In genomic region chr5:10633271-10634049, GRCh38 we compare ENCODE assay signal across 12 cellular contexts.
A peak's percentile ranks its signal among the peaks of the same experiment; 100 is the strongest.
DNase-seq lines count a peak whose midpoint lies in the region; ATAC-seq and TF ChIP-seq lines count a peak whose summit lies in the region.
"Had no signal": no experiment of that assay in that cellular context is flagged by ENCODE, and none has a peak within 500 bp of the region (broad histone marks: within the 10 kb centered on the region; RNA-seq: fewer than 3 reads in every experiment).

No MANE protein-coding gene starts in this region.

- 64 to 72% methylated on average over 28 of the region's 28 CpGs for WGBS in heart right ventricle, 2 donors

- TF ChIP-seq CTCF in heart right ventricle (IDR thresholded peaks at IDR 0.05) (no peak), right atrium auricular region (IDR thresholded peaks at IDR 0.05) (no peak), upper lobe of right lung (IDR thresholded peaks at IDR 0.05) (no peak)

- no peak overlapping the region for H3K27ac ChIP-seq in heart right ventricle
- no peak overlapping the region for H3K27ac ChIP-seq in right atrium auricular region
- H3K27ac ChIP-seq in upper lobe of right lung, result no peak overlapping the region
- H3K27ac ChIP-seq: SK-N-MC, uterus had no signal

- H3K9me3 Mint-ChIP-seq in immature natural killer cell, result peaks cover 0 to 3% (median 0%) of the 10 kb centered on the region in 6 donors

- intact Hi-C loops in heart right ventricle (cut with DNase I), result loop anchor here in 1 of 10 donors (10.0 kb wide), 1 partner anchor 359 kb away; no protein-coding TSS in a partner anchor
- intact Hi-C loops in upper lobe of right lung (cut with DNase I), result no loop called here

- peak overlapping the region; percentile 6 to 94 (median 90) for H3K27ac Mint-ChIP-seq in immature natural killer cell

- peaks cover 0 to 6% (median 0%) of the 10 kb centered on the region in 7 donors for H3K27me3 ChIP-seq in heart right ventricle
- no peaks in the 10 kb centered on the region for H3K27me3 ChIP-seq in right atrium auricular region
- H3K27me3 ChIP-seq in upper lobe of right lung, result no peaks in the 10 kb centered on the region
- H3K27me3 ChIP-seq: uterus had no signal

- peak overlapping the region; percentile 51 to 89 (median 75) for H3K4me3 Mint-ChIP-seq in immature natural killer cell

- H3K27me3 Mint-ChIP-seq in immature natural killer cell (ENCODE audit: low read depth in 3 of 3), result peaks cover 4 to 15% (median 4%) of the 10 kb centered on the region in 3 donors

- H3K4me1 Mint-ChIP-seq in immature natural killer cell, result peaks cover 26 to 38% of the 10 kb centered on the region in 2 donors

- DNase-seq in heart right ventricle, result no peak
- DNase-seq in right atrium auricular region (ENCODE audit: low spot score), result no peak
- DNase-seq in activated CD4-positive, alpha-beta T cell treated with anti-CD3 and anti-CD28 coated beads, Interleukin-2, amount 50 U/mL, for 48 hours, result peak; percentile 50 to 65
- peak; percentile 44 to 68 (median 46) for DNase-seq in immature natural killer cell
- DNase-seq in upper lobe of right lung, result peak; percentile 40
- DNase-seq in NCI-H526 treated with DMSO at 0.1 percent for 48 hours (lab: John Stamatoyannopoulos, UW), result no peak
- no peak for DNase-seq in hippocampal formation (lab: John Stamatoyannopoulos, UW)
- DNase-seq in NK-92 (lab: John Stamatoyannopoulos, UW; ENCODE audit: unreplicated experiment), result no peak
- DNase-seq: activated gamma-delta T cell, NCI-H345, uterus had no signal

- no peak overlapping the region for H3K4me3 ChIP-seq in heart right ventricle
- no peak overlapping the region for H3K4me3 ChIP-seq in right atrium auricular region
- no peak overlapping the region for H3K4me3 ChIP-seq in upper lobe of right lung
- H3K4me3 ChIP-seq: SK-N-MC, uterus had no signal

- no peaks in the 10 kb centered on the region for H3K9me3 ChIP-seq in heart right ventricle
- H3K9me3 ChIP-seq in right atrium auricular region, result no peaks in the 10 kb centered on the region
- H3K9me3 ChIP-seq in upper lobe of right lung, result no peaks in the 10 kb centered on the region
- H3K9me3 ChIP-seq: uterus had no signal

- peaks cover 0 to 6% (median 0%) of the 10 kb centered on the region in 9 donors for H3K36me3 ChIP-seq in heart right ventricle
- no peaks in the 10 kb centered on the region for H3K36me3 ChIP-seq in right atrium auricular region
- no peaks in the 10 kb centered on the region for H3K36me3 ChIP-seq in upper lobe of right lung
- H3K36me3 ChIP-seq: uterus had no signal

- ATAC-seq in heart right ventricle (peak in 5 of 8 donors; percentile 36 to 69 (median 52)), upper lobe of right lung (no peak)

- H3K4me1 ChIP-seq in heart right ventricle (peaks cover 0 to 52% (median 0%) of the 10 kb centered on the region in 9 donors), right atrium auricular region (no peaks in the 10 kb centered on the region), upper lobe of right lung (peaks cover 7% of the 10 kb centered on the region)
- H3K4me1 ChIP-seq: uterus had no signal

- peaks cover 0 to 4% (median under 1%) of the 10 kb centered on the region in 3 donors for H3K36me3 Mint-ChIP-seq in immature natural killer cell

Comparison
In these comparisons a context has a peak if more than half of its experiments do, and no peak if none do; other contexts are left out.
1. DNase-seq: peak in activated CD4-positive, alpha-beta T cell treated with anti-CD3 and anti-CD28 coated beads, Interleukin-2, amount 50 U/mL, for 48 hours (2 of 2), immature natural killer cell (3 of 3) and upper lobe of right lung (single experiment); none in heart right ventricle (0 of 2), right atrium auricular region (single experiment), NCI-H526 treated with DMSO at 0.1 percent for 48 hours (single experiment), hippocampal formation (0 of 2) and NK-92 (single experiment).